Comparison of ENCODE assay signal across 13 cellular contexts in genomic region chr14:90140956-90141316, GRCh38.
DNase-seq lines count a peak whose midpoint lies in the region; ATAC-seq, FAIRE-seq and TF ChIP-seq lines count a peak whose summit lies in the region.
"Had no signal": no experiment of that assay in that cellular context is flagged by ENCODE, and none has a peak within 500 bp of the region (broad histone marks: within the 10 kb centered on the region; RNA-seq: fewer than 3 reads in every experiment).

No MANE protein-coding gene starts in this region.

- H2BK15ac ChIP-seq in mesendoderm (replicated peaks; ENCODE audit: low read depth) = no peak overlapping the region

- no peak overlapping the region for H2BK5ac ChIP-seq in mesendoderm (ENCODE audit: low read length)

- no peak overlapping the region for H3K27ac ChIP-seq in mesendoderm (ENCODE audit: low read depth, low read length)
- H3K27ac ChIP-seq in aorta (ENCODE audit: low read depth in 1 of 2, low read length in 2 of 2) = no peak overlapping the region
- no peak overlapping the region for H3K27ac ChIP-seq in tibial nerve
- H3K27ac ChIP-seq: right atrium auricular region had no signal

- no peak overlapping the region for H4K8ac ChIP-seq in mesendoderm (ENCODE audit: low read depth, low read length)

- no peaks in the 10 kb centered on the region for H3K79me2 ChIP-seq in mesendoderm (ENCODE audit: control insufficient read depth, insufficient read depth, low read length)

- H3K18ac ChIP-seq in mesendoderm (ENCODE audit: low read length) = peak overlapping the region; percentile 1

- H3K4me3 ChIP-seq in astrocyte of the cerebellum (ENCODE audit: low read depth, low read length) (no peak overlapping the region), mesendoderm (ENCODE audit: low read length) (no peak overlapping the region), aorta (ENCODE audit: low read length in 2 of 2) (no peak overlapping the region), tibial nerve (no peak overlapping the region)
- H3K4me3 ChIP-seq: K562, right atrium auricular region had no signal

- no peaks in the 10 kb centered on the region for H3K36me3 ChIP-seq in mesendoderm (ENCODE audit: control insufficient read depth, insufficient read depth, low read length)
- H3K36me3 ChIP-seq in aorta (ENCODE audit: control insufficient read depth in 1 of 2, insufficient read depth in 2 of 2, low read length in 1 of 2) = no peaks in the 10 kb centered on the region
- H3K36me3 ChIP-seq in tibial nerve = no peaks in the 10 kb centered on the region
- H3K36me3 ChIP-seq: right atrium auricular region had no signal

- ATAC-seq in aorta (ENCODE audit: low FRiP score) = no peak
- ATAC-seq in GM21360 (IDR thresholded peaks at IDR 0.05; ENCODE audit: unreplicated experiment) = no peak
- ATAC-seq: activated CD8-positive, alpha-beta memory T cell treated with anti-CD3 and anti-CD28 coated beads, Interleukin-2, amount 10 ng/mL, durations not matched to agents 7 days and 5 days; K562 had no signal

- no peak for TF ChIP-seq POLR2A in tibial nerve (IDR thresholded peaks at IDR 0.05)

- no peak overlapping the region for H3K4ac ChIP-seq in mesendoderm (ENCODE audit: low read depth, low read length)

- H3K79me1 ChIP-seq in mesendoderm (ENCODE audit: low read length) = no peaks in the 10 kb centered on the region

- in situ Hi-C loops in astrocyte of the cerebellum (cut with HindIII; ENCODE audit: low sequenced_read_pairs) = no loop called here

- no CpG with 5 or more reads among the region's 5 CpGs for WGBS in mesendoderm (ENCODE audit: extremely low coverage, insufficient coverage, low lambda C conversion rate)
- WGBS in aorta, 2 donors = 63 to 67% methylated on average over 5 of the region's 5 CpGs
- 59 to 67% methylated on average over 5 of the region's 5 CpGs for WGBS in tibial nerve, 2 donors

- FAIRE-seq in HTR-8/SVneo (lab: Jason Lieb, UNC) = peak; percentile 46
- FAIRE-seq: K562 had no signal

- H3K4me1 ChIP-seq in mesendoderm (ENCODE audit: control insufficient read depth, low read depth, low read length) (peaks cover 4% of the 10 kb centered on the region), aorta (ENCODE audit: control insufficient read depth in 1 of 2, insufficient read depth in 2 of 2, low read length in 2 of 2) (no peaks in the 10 kb centered on the region), tibial nerve (no peaks in the 10 kb centered on the region)
- H3K4me1 ChIP-seq: right atrium auricular region had no signal

- intact Hi-C loops in aorta (cut with DNase I) = no loop called here

- no peak for TF ChIP-seq CTCF in astrocyte of the cerebellum (IDR thresholded peaks at IDR 0.05; ENCODE audit: low read depth, low read length, missing control alignments)
- TF ChIP-seq CTCF in tibial nerve (IDR thresholded peaks at IDR 0.05) = no peak

- H3K27me3 ChIP-seq in mesendoderm (ENCODE audit: insufficient read depth, low read length, poor library complexity) (no peaks in the 10 kb centered on the region), aorta (ENCODE audit: control insufficient read depth in 1 of 2, insufficient read depth in 2 of 2, low read length in 1 of 2) (no peaks in the 10 kb centered on the region), tibial nerve (no peaks in the 10 kb centered on the region)
- H3K27me3 ChIP-seq: right atrium auricular region had no signal

- H4K5ac ChIP-seq in mesendoderm (ENCODE audit: low read length) = no peak overlapping the region

- H3K56ac ChIP-seq in mesendoderm (ENCODE audit: low read length) = peak overlapping the region; percentile 54

- peak; percentile 42 for DNase-seq in COLO829 (ENCODE audit: low spot score)
- peak; percentile 56 for DNase-seq in HTR-8/SVneo (ENCODE audit: insufficient read length, low spot score)
- peak; percentile 12 for DNase-seq in astrocyte of the cerebellum (ENCODE audit: low read depth)
- peak; percentile 71 for DNase-seq in mesendoderm
- no peak for DNase-seq in aorta
- DNase-seq in tibial nerve (ENCODE audit: low spot score in 2 of 2) = no peak
- DNase-seq in anterior cingulate cortex (lab: John Stamatoyannopoulos, UW) = no peak
- DNase-seq: activated CD8-positive, alpha-beta memory T cell treated with anti-CD3 and anti-CD28 coated beads, Interleukin-2, amount 10 ng/mL, durations not matched to agents 7 days and 5 days; cortex of kidney; SHP77 treated with DMSO at 0.1 percent for 48 hours had no signal

- H3K9me3 ChIP-seq in aorta (ENCODE audit: control insufficient read depth, low read length) = peaks cover 1% of the 10 kb centered on the region
- H3K9me3 ChIP-seq in tibial nerve = no peaks in the 10 kb centered on the region
- H3K9me3 ChIP-seq: right atrium auricular region had no signal

- no peak overlapping the region for H3K9ac ChIP-seq in mesendoderm (ENCODE audit: low read length)

- no peak overlapping the region for H2BK120ac ChIP-seq in mesendoderm (ENCODE audit: low read depth, low read length)

- H2AK5ac ChIP-seq in mesendoderm (ENCODE audit: low read length) = no peak overlapping the region

- no peak for TF ChIP-seq EP300 in tibial nerve (IDR thresholded peaks at IDR 0.05)

- H3K23ac ChIP-seq in mesendoderm (ENCODE audit: low read length) = no peak overlapping the region

- H3K4me2 ChIP-seq in mesendoderm (ENCODE audit: low read length) = no peak overlapping the region

Comparison
In these comparisons a context has a peak if more than half of its experiments do, and no peak if none do; other contexts are left out.
1. DNase-seq: peak in COLO829 (single experiment), HTR-8/SVneo (single experiment), astrocyte of the cerebellum (single experiment) and mesendoderm (single experiment); none in aorta (0 of 2), tibial nerve (0 of 2) and anterior cingulate cortex (0 of 58).